1 cellular context compared by ENCODE assay signal in the genomic region with DNA sequence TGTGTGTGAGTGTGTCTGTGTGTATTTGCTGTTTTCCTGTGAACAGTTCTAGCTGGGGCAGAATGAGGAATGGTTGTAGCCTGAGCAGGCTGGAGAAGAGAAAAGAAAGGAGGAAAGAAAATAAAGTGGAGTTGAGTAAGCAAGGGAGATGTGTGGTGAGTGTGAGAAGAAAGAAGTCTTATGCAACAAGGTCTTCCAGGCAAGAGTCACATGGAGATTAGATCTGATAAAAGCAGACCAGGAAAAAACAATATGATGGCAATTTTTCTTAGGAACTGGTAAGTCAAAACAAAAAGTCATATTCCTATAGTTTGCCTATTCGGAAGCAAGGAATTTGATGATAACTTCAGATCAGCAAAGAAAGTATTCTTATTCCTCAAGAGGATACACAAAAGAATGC.
TF ChIP-seq lines count a peak whose summit lies in the region.

No MANE protein-coding gene starts in this region.

TF ChIP-seq in K562, 482 proteins besides CTCF, POLR2A, EP300 and RAD21 (continued from another document and continues in another):
- TF ChIP-seq, protein P1, sequence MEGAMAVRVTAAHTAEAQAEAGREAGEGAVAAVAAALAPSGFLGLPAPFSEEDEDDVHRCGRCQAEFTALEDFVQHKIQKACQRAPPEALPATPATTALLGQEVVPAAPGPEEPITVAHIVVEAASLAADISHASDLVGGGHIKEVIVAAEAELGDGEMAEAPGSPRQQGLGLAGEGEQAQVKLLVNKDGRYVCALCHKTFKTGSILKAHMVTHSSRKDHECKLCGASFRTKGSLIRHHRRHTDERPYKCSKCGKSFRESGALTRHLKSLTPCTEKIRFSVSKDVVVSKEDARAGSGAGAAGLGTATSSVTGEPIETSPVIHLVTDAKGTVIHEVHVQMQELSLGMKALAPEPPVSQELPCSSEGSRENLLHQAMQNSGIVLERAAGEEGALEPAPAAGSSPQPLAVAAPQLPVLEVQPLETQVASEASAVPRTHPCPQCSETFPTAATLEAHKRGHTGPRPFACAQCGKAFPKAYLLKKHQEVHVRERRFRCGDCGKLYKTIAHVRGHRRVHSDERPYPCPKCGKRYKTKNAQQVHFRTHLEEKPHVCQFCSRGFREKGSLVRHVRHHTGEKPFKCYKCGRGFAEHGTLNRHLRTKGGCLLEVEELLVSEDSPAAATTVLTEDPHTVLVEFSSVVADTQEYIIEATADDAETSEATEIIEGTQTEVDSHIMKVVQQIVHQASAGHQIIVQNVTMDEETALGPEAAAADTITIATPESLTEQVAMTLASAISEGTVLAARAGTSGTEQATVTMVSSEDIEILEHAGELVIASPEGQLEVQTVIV (CRISPR knock-in tag; IDR thresholded peaks at IDR 0.05; ENCODE audit: borderline replicate concordance): 0 out of 2 replicates have a peak, but pooled peaks have one; percentile 36
- TF ChIP-seq ZNF121 (CRISPR knock-in tag; conservative IDR thresholded peaks at IDR 0.05): no peak
- TF ChIP-seq, protein P2, sequence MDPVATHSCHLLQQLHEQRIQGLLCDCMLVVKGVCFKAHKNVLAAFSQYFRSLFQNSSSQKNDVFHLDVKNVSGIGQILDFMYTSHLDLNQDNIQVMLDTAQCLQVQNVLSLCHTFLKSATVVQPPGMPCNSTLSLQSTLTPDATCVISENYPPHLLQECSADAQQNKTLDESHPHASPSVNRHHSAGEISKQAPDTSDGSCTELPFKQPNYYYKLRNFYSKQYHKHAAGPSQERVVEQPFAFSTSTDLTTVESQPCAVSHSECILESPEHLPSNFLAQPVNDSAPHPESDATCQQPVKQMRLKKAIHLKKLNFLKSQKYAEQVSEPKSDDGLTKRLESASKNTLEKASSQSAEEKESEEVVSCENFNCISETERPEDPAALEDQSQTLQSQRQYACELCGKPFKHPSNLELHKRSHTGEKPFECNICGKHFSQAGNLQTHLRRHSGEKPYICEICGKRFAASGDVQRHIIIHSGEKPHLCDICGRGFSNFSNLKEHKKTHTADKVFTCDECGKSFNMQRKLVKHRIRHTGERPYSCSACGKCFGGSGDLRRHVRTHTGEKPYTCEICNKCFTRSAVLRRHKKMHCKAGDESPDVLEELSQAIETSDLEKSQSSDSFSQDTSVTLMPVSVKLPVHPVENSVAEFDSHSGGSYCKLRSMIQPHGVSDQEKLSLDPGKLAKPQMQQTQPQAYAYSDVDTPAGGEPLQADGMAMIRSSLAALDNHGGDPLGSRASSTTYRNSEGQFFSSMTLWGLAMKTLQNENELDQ (CRISPR knock-in tag; IDR thresholded peaks at IDR 0.05; ENCODE audit: borderline replicate concordance): no peak
- no peak for TF ChIP-seq ZEB2 (IDR thresholded peaks at IDR 0.05)
- TF ChIP-seq EGR1 (conservative IDR thresholded peaks at IDR 0.05): no peak
- no peak for TF ChIP-seq JUND (IDR thresholded peaks at IDR 0.05; ENCODE audit: borderline replicate concordance, low read depth, low read length)
- TF ChIP-seq JUND (tag; IDR thresholded peaks at IDR 0.05; ENCODE audit: borderline replicate concordance, low read depth, low read length): no peak
- 0 out of 2 replicates have a peak, but pooled peaks have one; percentile 10 for TF ChIP-seq EP400 (IDR thresholded peaks at IDR 0.05)
- TF ChIP-seq TARDBP (IDR thresholded peaks at IDR 0.05): no peak
- TF ChIP-seq SPI1 (IDR thresholded peaks at IDR 0.05; ENCODE audit: borderline replicate concordance, low read depth, low read length): no peak
- TF ChIP-seq, protein P3, sequence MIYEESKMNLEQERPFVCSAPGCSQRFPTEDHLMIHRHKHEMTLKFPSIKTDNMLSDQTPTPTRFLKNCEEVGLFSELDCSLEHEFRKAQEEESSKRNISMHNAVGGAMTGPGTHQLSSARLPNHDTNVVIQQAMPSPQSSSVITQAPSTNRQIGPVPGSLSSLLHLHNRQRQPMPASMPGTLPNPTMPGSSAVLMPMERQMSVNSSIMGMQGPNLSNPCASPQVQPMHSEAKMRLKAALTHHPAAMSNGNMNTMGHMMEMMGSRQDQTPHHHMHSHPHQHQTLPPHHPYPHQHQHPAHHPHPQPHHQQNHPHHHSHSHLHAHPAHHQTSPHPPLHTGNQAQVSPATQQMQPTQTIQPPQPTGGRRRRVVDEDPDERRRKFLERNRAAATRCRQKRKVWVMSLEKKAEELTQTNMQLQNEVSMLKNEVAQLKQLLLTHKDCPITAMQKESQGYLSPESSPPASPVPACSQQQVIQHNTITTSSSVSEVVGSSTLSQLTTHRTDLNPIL (CRISPR knock-in tag; IDR thresholded peaks at IDR 0.05): peak; percentile 55; the same call in 1 of the 2 replicates
- no peak for TF ChIP-seq PCBP1 (IDR thresholded peaks at IDR 0.05; ENCODE audit: low read depth, low read length, poor library complexity, severe bottlenecking)
- TF ChIP-seq, protein P4, sequence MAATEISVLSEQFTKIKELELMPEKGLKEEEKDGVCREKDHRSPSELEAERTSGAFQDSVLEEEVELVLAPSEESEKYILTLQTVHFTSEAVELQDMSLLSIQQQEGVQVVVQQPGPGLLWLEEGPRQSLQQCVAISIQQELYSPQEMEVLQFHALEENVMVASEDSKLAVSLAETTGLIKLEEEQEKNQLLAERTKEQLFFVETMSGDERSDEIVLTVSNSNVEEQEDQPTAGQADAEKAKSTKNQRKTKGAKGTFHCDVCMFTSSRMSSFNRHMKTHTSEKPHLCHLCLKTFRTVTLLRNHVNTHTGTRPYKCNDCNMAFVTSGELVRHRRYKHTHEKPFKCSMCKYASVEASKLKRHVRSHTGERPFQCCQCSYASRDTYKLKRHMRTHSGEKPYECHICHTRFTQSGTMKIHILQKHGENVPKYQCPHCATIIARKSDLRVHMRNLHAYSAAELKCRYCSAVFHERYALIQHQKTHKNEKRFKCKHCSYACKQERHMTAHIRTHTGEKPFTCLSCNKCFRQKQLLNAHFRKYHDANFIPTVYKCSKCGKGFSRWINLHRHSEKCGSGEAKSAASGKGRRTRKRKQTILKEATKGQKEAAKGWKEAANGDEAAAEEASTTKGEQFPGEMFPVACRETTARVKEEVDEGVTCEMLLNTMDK (IDR thresholded peaks at IDR 0.05; ENCODE audit: borderline replicate concordance, insufficient read depth, low read depth, low read length, poor library complexity, severe bottlenecking): no peak
- TF ChIP-seq, protein P5, sequence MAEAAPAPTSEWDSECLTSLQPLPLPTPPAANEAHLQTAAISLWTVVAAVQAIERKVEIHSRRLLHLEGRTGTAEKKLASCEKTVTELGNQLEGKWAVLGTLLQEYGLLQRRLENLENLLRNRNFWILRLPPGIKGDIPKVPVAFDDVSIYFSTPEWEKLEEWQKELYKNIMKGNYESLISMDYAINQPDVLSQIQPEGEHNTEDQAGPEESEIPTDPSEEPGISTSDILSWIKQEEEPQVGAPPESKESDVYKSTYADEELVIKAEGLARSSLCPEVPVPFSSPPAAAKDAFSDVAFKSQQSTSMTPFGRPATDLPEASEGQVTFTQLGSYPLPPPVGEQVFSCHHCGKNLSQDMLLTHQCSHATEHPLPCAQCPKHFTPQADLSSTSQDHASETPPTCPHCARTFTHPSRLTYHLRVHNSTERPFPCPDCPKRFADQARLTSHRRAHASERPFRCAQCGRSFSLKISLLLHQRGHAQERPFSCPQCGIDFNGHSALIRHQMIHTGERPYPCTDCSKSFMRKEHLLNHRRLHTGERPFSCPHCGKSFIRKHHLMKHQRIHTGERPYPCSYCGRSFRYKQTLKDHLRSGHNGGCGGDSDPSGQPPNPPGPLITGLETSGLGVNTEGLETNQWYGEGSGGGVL (CRISPR knock-in tag; IDR thresholded peaks at IDR 0.05): no peak
- TF ChIP-seq, protein P6, sequence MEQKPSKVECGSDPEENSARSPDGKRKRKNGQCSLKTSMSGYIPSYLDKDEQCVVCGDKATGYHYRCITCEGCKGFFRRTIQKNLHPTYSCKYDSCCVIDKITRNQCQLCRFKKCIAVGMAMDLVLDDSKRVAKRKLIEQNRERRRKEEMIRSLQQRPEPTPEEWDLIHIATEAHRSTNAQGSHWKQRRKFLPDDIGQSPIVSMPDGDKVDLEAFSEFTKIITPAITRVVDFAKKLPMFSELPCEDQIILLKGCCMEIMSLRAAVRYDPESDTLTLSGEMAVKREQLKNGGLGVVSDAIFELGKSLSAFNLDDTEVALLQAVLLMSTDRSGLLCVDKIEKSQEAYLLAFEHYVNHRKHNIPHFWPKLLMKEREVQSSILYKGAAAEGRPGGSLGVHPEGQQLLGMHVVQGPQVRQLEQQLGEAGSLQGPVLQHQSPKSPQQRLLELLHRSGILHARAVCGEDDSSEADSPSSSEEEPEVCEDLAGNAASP (IDR thresholded peaks at IDR 0.05): no peak
- TF ChIP-seq, protein P7, sequence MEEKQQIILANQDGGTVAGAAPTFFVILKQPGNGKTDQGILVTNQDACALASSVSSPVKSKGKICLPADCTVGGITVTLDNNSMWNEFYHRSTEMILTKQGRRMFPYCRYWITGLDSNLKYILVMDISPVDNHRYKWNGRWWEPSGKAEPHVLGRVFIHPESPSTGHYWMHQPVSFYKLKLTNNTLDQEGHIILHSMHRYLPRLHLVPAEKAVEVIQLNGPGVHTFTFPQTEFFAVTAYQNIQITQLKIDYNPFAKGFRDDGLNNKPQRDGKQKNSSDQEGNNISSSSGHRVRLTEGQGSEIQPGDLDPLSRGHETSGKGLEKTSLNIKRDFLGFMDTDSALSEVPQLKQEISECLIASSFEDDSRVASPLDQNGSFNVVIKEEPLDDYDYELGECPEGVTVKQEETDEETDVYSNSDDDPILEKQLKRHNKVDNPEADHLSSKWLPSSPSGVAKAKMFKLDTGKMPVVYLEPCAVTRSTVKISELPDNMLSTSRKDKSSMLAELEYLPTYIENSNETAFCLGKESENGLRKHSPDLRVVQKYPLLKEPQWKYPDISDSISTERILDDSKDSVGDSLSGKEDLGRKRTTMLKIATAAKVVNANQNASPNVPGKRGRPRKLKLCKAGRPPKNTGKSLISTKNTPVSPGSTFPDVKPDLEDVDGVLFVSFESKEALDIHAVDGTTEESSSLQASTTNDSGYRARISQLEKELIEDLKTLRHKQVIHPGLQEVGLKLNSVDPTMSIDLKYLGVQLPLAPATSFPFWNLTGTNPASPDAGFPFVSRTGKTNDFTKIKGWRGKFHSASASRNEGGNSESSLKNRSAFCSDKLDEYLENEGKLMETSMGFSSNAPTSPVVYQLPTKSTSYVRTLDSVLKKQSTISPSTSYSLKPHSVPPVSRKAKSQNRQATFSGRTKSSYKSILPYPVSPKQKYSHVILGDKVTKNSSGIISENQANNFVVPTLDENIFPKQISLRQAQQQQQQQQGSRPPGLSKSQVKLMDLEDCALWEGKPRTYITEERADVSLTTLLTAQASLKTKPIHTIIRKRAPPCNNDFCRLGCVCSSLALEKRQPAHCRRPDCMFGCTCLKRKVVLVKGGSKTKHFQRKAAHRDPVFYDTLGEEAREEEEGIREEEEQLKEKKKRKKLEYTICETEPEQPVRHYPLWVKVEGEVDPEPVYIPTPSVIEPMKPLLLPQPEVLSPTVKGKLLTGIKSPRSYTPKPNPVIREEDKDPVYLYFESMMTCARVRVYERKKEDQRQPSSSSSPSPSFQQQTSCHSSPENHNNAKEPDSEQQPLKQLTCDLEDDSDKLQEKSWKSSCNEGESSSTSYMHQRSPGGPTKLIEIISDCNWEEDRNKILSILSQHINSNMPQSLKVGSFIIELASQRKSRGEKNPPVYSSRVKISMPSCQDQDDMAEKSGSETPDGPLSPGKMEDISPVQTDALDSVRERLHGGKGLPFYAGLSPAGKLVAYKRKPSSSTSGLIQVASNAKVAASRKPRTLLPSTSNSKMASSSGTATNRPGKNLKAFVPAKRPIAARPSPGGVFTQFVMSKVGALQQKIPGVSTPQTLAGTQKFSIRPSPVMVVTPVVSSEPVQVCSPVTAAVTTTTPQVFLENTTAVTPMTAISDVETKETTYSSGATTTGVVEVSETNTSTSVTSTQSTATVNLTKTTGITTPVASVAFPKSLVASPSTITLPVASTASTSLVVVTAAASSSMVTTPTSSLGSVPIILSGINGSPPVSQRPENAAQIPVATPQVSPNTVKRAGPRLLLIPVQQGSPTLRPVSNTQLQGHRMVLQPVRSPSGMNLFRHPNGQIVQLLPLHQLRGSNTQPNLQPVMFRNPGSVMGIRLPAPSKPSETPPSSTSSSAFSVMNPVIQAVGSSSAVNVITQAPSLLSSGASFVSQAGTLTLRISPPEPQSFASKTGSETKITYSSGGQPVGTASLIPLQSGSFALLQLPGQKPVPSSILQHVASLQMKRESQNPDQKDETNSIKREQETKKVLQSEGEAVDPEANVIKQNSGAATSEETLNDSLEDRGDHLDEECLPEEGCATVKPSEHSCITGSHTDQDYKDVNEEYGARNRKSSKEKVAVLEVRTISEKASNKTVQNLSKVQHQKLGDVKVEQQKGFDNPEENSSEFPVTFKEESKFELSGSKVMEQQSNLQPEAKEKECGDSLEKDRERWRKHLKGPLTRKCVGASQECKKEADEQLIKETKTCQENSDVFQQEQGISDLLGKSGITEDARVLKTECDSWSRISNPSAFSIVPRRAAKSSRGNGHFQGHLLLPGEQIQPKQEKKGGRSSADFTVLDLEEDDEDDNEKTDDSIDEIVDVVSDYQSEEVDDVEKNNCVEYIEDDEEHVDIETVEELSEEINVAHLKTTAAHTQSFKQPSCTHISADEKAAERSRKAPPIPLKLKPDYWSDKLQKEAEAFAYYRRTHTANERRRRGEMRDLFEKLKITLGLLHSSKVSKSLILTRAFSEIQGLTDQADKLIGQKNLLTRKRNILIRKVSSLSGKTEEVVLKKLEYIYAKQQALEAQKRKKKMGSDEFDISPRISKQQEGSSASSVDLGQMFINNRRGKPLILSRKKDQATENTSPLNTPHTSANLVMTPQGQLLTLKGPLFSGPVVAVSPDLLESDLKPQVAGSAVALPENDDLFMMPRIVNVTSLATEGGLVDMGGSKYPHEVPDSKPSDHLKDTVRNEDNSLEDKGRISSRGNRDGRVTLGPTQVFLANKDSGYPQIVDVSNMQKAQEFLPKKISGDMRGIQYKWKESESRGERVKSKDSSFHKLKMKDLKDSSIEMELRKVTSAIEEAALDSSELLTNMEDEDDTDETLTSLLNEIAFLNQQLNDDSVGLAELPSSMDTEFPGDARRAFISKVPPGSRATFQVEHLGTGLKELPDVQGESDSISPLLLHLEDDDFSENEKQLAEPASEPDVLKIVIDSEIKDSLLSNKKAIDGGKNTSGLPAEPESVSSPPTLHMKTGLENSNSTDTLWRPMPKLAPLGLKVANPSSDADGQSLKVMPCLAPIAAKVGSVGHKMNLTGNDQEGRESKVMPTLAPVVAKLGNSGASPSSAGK (IDR thresholded peaks at IDR 0.05): peak; percentile 62
- TF ChIP-seq DNMT1 (IDR thresholded peaks at IDR 0.05): no peak
- TF ChIP-seq, protein P8, sequence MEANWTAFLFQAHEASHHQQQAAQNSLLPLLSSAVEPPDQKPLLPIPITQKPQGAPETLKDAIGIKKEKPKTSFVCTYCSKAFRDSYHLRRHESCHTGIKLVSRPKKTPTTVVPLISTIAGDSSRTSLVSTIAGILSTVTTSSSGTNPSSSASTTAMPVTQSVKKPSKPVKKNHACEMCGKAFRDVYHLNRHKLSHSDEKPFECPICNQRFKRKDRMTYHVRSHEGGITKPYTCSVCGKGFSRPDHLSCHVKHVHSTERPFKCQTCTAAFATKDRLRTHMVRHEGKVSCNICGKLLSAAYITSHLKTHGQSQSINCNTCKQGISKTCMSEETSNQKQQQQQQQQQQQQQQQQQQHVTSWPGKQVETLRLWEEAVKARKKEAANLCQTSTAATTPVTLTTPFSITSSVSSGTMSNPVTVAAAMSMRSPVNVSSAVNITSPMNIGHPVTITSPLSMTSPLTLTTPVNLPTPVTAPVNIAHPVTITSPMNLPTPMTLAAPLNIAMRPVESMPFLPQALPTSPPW (CRISPR knock-in tag; IDR thresholded peaks at IDR 0.05): no peak
- 0 out of 2 replicates have a peak, but pooled peaks have one; percentile 17 for TF ChIP-seq ZNF584 (CRISPR knock-in tag; IDR thresholded peaks at IDR 0.05; ENCODE audit: low read depth)
- TF ChIP-seq FOS (IDR thresholded peaks at IDR 0.05; ENCODE audit: extremely low read depth, insufficient read length): no peak
